Comparison of ENCODE assay signal across 25 cellular contexts in genomic region chr2:164812378-164812777, GRCh38. TPM values are rescaled to one million over a fixed set of nuclear protein-coding genes. Genes with fewer than 3 reads are reported as not detected.
"Had no signal": no experiment of that assay in that cellular context is flagged by ENCODE, and none has a peak within 500 bp of the region (broad histone marks: within the 10 kb centered on the region; RNA-seq: fewer than 3 reads in every experiment).

No MANE protein-coding gene starts in this region.

- DNase-seq: activated CD4-positive, alpha-beta memory T cell treated with anti-CD3 and anti-CD28 coated beads for 36 hours; activated CD4-positive, alpha-beta T cell treated with anti-CD3 and anti-CD28 coated beads for 36 hours; activated CD4-positive, alpha-beta T cell treated with anti-CD3 and anti-CD28 coated beads, Interleukin-2, amount 10 ng/mL, durations not matched to agents 24 days and 14 days; activated CD4-positive, CD25-positive, alpha-beta regulatory T cell; activated CD4-positive, CD25-positive, alpha-beta regulatory T cell treated with anti-CD3 and anti-CD28 coated beads, Interleukin-2, amount 50 U/mL, for 72 hours; activated CD8-positive, alpha-beta memory T cell treated with anti-CD3 and anti-CD28 coated beads, Interleukin-2, amount 10 ng/mL, durations not matched to agents 7 days and 5 days; activated CD8-positive, alpha-beta memory T cell treated with anti-CD3 and anti-CD28 coated beads, Interleukin-2, amount 50 U/mL, for 4 hours; activated CD8-positive, alpha-beta T cell treated with anti-CD3 and anti-CD28 coated beads, Interleukin-2, amount 10 ng/mL, durations not matched to agents 7 days and 5 days; activated gamma-delta T cell; activated naive CD4-positive, alpha-beta T cell; activated naive CD4-positive, alpha-beta T cell treated with anti-CD3 and anti-CD28 coated beads, Interleukin-2, amount 10 ng/mL, durations not matched to agents 7 days and 5 days; activated naive CD8-positive, alpha-beta T cell treated with anti-CD3 and anti-CD28 coated beads, Interleukin-2, amount 10 ng/mL, durations not matched to agents 7 days and 5 days; activated T-cell treated with anti-CD3 and anti-CD28 coated beads, Interleukin-2, amount 50 U/mL, for 24 hours; activated T-cell treated with anti-CD3 and anti-CD28 coated beads, Interleukin-2, amount 50 U/mL, for 72 hours; brain microvascular endothelial cell; cortex of kidney; dermis blood vessel endothelial cell; effector CD8-positive, alpha-beta T cell; esophagus squamous epithelium; SW 1271; T-cell; T-helper 9 cell had no signal

- H3K27me3 ChIP-seq: brain microvascular endothelial cell, esophagus squamous epithelium had no signal

- H3K36me3 ChIP-seq: brain microvascular endothelial cell, esophagus squamous epithelium had no signal

- H3K27ac ChIP-seq: brain microvascular endothelial cell, epithelial cell of prostate, esophagus squamous epithelium had no signal

- H3K4me3 ChIP-seq: esophagus squamous epithelium had no signal

- ATAC-seq: activated CD4-positive, alpha-beta T cell treated with anti-CD3 and anti-CD28 coated beads for 36 hours; activated CD8-positive, alpha-beta memory T cell treated with anti-CD3 and anti-CD28 coated beads, Interleukin-2, amount 10 ng/mL, durations not matched to agents 7 days and 5 days; activated CD8-positive, alpha-beta T cell treated with anti-CD3 and anti-CD28 coated beads, Interleukin-2, amount 10 ng/mL, durations not matched to agents 7 days and 5 days; activated naive CD4-positive, alpha-beta T cell treated with anti-CD3 and anti-CD28 coated beads, Interleukin-2, amount 50 U/mL, for 72 hours; activated T-cell treated with anti-CD3 and anti-CD28 coated beads, Interleukin-2, amount 50 U/mL, for 72 hours; T-cell had no signal

- H3K9me3 ChIP-seq: esophagus squamous epithelium had no signal

RNA-seq across cellular contexts. Expression of gene COBLL1, which starts 29.2 kb away (rescaled TPM):
- total RNA-seq: activated CD4-positive, alpha-beta memory T cell treated with anti-CD3 and anti-CD28 coated beads for 36 hours; activated CD4-positive, alpha-beta T cell treated with anti-CD3 and anti-CD28 coated beads for 36 hours; activated CD4-positive, alpha-beta T cell treated with anti-CD3 and anti-CD28 coated beads, Interleukin-2, amount 10 ng/mL, durations not matched to agents 24 days and 14 days; activated CD8-positive, alpha-beta memory T cell treated with anti-CD3 and anti-CD28 coated beads for 36 hours; activated CD8-positive, alpha-beta memory T cell treated with anti-CD3 and anti-CD28 coated beads, Interleukin-2, amount 10 ng/mL, durations not matched to agents 7 days and 5 days; activated CD8-positive, alpha-beta T cell treated with anti-CD3 and anti-CD28 coated beads, Interleukin-2, amount 10 ng/mL, durations not matched to agents 7 days and 5 days had no signal
